8 cellular contexts compared by ENCODE assay signal in the genomic region with DNA sequence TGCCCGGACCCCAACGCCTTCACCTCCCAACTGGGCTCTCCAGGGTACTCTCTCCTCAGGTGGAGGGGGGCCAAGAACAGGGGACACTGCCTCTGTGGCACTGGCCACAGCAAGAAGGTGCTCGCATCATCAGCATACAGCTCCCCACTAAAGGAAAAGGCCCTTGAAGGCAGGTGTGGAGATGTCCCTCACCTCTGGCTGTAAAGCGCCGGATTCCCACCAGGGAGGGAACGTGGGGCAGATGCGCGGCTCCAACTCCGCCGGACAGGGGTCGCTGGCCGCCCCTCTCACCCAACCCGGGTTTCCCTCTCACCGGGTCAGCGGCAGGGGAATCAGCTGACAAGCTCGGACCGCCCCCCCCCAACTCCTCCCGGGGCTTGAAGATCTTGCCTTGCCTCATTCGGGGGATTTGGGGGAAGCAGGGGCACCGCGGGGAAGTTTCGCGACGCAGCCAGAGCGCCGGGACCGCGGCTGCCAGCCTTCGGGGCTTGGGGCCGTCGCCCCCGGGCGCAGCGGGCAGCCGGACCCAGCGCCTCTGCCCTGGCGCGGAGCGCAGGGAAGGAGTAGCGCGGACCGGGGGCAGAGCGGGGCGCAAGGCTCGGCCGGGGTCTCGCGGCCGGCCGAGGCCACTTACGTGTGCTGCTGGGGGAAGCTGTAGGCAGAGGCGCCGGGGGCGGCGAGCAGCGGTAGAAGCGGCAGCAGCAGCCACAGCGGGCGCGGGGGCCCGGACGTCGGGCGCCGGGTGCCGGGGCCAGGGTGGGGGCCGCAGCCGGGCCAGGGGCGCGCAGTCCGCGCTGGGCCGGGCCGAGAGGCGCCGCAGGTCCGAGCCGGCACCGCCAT. TPM values are rescaled to one million over a fixed set of nuclear protein-coding genes. Genes with fewer than 3 reads are reported as not detected.
DNase-seq lines count a peak whose midpoint lies in the region; ATAC-seq and TF ChIP-seq lines count a peak whose summit lies in the region.

No MANE protein-coding gene starts in this region.

- H3K36me3 ChIP-seq in Panc1 (ENCODE audit: control insufficient read depth, insufficient read depth, low read length): no peaks in the 10 kb centered on the region
- no peaks in the 10 kb centered on the region for H3K36me3 ChIP-seq in esophagus (ENCODE audit: control insufficient read depth in 2 of 2, insufficient read depth in 2 of 2, low read length in 1 of 2)
- no peaks in the 10 kb centered on the region for H3K36me3 ChIP-seq in ovary

- no TSS peak for BruUV-seq in Panc1 (replicated peaks; lab: Mats Ljungman, UMichigan)

- DNase-seq in D341Med (ENCODE audit: low spot score): peak; percentile 74
- no peak for DNase-seq in Panc1 (ENCODE audit: low read depth, low spot score)
- DNase-seq in ovary: peak in 4 of 5 donors; percentile 25 to 47 (median 38)
- DNase-seq in AML-193 (lab: John Stamatoyannopoulos, UW): no peak
- no peak for DNase-seq in SIG-M5 treated with dmso at 0.1 percent for 504 hours (lab: John Stamatoyannopoulos, UW; ENCODE audit: unreplicated experiment)
- no peak for DNase-seq in NCI-H1436 treated with DMSO at 0.1 percent for 48 hours (lab: John Stamatoyannopoulos, UW)

- TF ChIP-seq CTCF in Panc1 (IDR thresholded peaks at IDR 0.05): no peak
- no peak for TF ChIP-seq CTCF in ovary (IDR thresholded peaks at IDR 0.05)

- in situ Hi-C loops in Panc1 (cut with HindIII; ENCODE audit: low pct_unique_long_range_greater_than_20kb, low sequenced_read_pairs): no loop called here

- H3K9me3 ChIP-seq in Panc1 (ENCODE audit: control insufficient read depth, insufficient read depth, low read depth, low read length) (no peaks in the 10 kb centered on the region), esophagus (ENCODE audit: control insufficient read depth in 2 of 2, insufficient read depth in 1 of 2, low read depth in 1 of 2, low read length in 1 of 2) (no peaks in the 10 kb centered on the region), ovary (no peaks in the 10 kb centered on the region)

- H3K27me3 ChIP-seq in Panc1 (ENCODE audit: control insufficient read depth, insufficient read depth, low read length): no peaks in the 10 kb centered on the region; the same call in 1 of the 2 replicates
- H3K27me3 ChIP-seq in esophagus (ENCODE audit: control insufficient read depth in 1 of 2, insufficient read depth in 2 of 2, low read length in 2 of 2): peaks cover 0 to 6% of the 10 kb centered on the region in 2 donors
- H3K27me3 ChIP-seq in ovary: no peaks in the 10 kb centered on the region

- no peak for TF ChIP-seq POLR2A in ovary (IDR thresholded peaks at IDR 0.05)

- H3K4me1 ChIP-seq in Panc1 (ENCODE audit: control insufficient read depth, insufficient read depth, low read length) (no peaks in the 10 kb centered on the region), esophagus (ENCODE audit: control insufficient read depth in 2 of 2, insufficient read depth in 2 of 2, low read length in 1 of 2) (peaks cover 2 to 6% of the 10 kb centered on the region in 2 donors), ovary (ENCODE audit: insufficient read depth) (peaks cover 5% of the 10 kb centered on the region)

- CTCF ChIA-PET in Panc1 (lab: Charles Lee): no interaction called here

- peak; percentile 46 for ATAC-seq in Panc1
- ATAC-seq in GM19328 (IDR thresholded peaks at IDR 0.05; ENCODE audit: unreplicated experiment): no peak

- H3K27ac ChIP-seq in Panc1 (ENCODE audit: low read length) (no peak overlapping the region), esophagus (ENCODE audit: low read depth in 2 of 2, low read length in 1 of 2) (no peak overlapping the region), ovary (peak overlapping the region in 1 of 2 donors; percentile 25)

- POLR2A ChIA-PET in Panc1 (lab: Charles Lee): no interaction called here

- 1 to 2% methylated on average over 68 to 79 of the region's 79 CpGs for whole genome bisulfite sequencing in esophagus, 2 donors
- 1% methylated on average over 46 to 79 of the region's 79 CpGs for WGBS in ovary, 3 donors

- H3K4me3 ChIP-seq in Panc1 (ENCODE audit: low read depth in 2 of 2, low read length in 2 of 2) (peak overlapping the region; percentile 16 to 40; a peak in 3 of 4 replicates), esophagus (ENCODE audit: low read depth in 1 of 2, low read length in 2 of 2) (peak overlapping the region; percentile 35 to 54), ovary (peak overlapping the region; percentile 45)

- intact Hi-C loops in Panc1 (cut with micrococcal nuclease; ENCODE audit: unreplicated experiment) (no loop called here), ovary (cut with DNase I) (loop anchor here in 1 of 4 donors (10.0 kb wide), 1 partner anchor 112 kb away; a partner anchor contains a TSS)

- TF ChIP-seq EP300 in ovary (IDR thresholded peaks at IDR 0.05): no peak

RNA-seq across cellular contexts. Expression of a gene that starts 0.6 kb away (rescaled TPM):
- 0.59 TPM for total RNA-seq in Panc1 (2021; ENCODE audit: unreplicated experiment)
- polyA plus RNA-seq in Panc1 (2012; ENCODE audit: insufficient read length): 1.3 TPM
- under 1 TPM; 0.28 to 0.31 TPM for polyA plus RNA-seq in esophagus
- total RNA-seq in ovary: 1 to 10 TPM in 6 of 7 donors, under 1 TPM in 1; 0.95 to 8.6 (median 4.2) TPM
- 1 to 10 TPM; 1.8 to 2.8 TPM for polyA plus RNA-seq in ovary

Comparison
In these comparisons a context has a peak if more than half of its experiments do, and no peak if none do; other contexts are left out.
1. DNase-seq: peak in D341Med (single experiment) and ovary (4 of 5); none in Panc1 (single experiment), AML-193 (0 of 2), SIG-M5 treated with dmso at 0.1 percent for 504 hours (single experiment) and NCI-H1436 treated with DMSO at 0.1 percent for 48 hours (single experiment).
2. Peak in every context shown above with its lines, with median percentiles within 50 percentile points of each other: H3K4me3 ChIP-seq.